Comparison of ENCODE assay signal across 28 cellular contexts in the genomic region with DNA sequence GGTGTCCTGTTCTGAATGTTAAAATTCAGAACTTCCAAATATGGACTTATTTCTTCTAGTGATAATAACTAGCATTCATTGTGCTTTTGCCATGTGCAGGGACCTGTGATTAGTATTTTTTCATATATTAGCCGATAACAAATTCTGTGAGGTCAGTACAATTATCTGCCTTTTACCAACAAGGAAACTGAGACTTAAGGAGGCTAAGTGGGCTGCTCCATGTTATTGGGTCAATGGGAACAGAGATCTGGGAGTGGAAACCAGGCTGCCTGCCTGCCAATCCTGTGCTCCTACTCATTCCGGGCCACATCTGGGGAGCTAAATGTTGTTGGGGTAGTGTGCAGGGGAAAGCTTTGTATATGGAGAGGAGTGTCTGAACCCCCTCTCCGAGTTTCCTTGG. TPM values are rescaled to one million over a fixed set of nuclear protein-coding genes. Genes with fewer than 3 reads are reported as not detected.
"Had no signal": no experiment of that assay in that cellular context is flagged by ENCODE, and none has a peak within 500 bp of the region (broad histone marks: within the 10 kb centered on the region; RNA-seq: fewer than 3 reads in every experiment).

No MANE protein-coding gene starts in this region.

- H3K9me3 Mint-ChIP-seq: natural killer cell treated with Interleukin-12 subunit alpha and Interleukin-12 subunit beta and Interleukin-15 and Interleukin-18, amount 100 ng/mL, for 72 hours; stimulated activated memory B cell treated with anti-CD40 and anti-IgM and Interleukin-4, amounts not matched to agents 10 μg/mL and 1 μg/mL and 100 μg/mL, for 72 hours had no signal

- H3K36me3 Mint-ChIP-seq: natural killer cell treated with Interleukin-12 subunit alpha and Interleukin-12 subunit beta and Interleukin-15 and Interleukin-18, amount 100 ng/mL, for 72 hours had no signal

- ATAC-seq: heart left ventricle; mucosa of descending colon; naive thymus-derived CD4-positive, alpha-beta T cell; natural killer cell treated with Interleukin-12 subunit alpha and Interleukin-12 subunit beta and Interleukin-15 and Interleukin-18, amount 100 ng/mL, for 72 hours; pancreas; right cardiac atrium; stimulated activated memory B cell treated with anti-CD40 and anti-IgM and Interleukin-4, amounts not matched to agents 10 μg/mL and 1 μg/mL and 100 μg/mL, for 72 hours; upper lobe of right lung had no signal

- H3K27me3 Mint-ChIP-seq: naive thymus-derived CD4-positive, alpha-beta T cell; natural killer cell treated with Interleukin-12 subunit alpha and Interleukin-12 subunit beta and Interleukin-15 and Interleukin-18, amount 100 ng/mL, for 72 hours; stimulated activated memory B cell treated with anti-CD40 and anti-IgM and Interleukin-4, amounts not matched to agents 10 μg/mL and 1 μg/mL and 100 μg/mL, for 72 hours had no signal

- H3K27ac Mint-ChIP-seq: natural killer cell treated with Interleukin-12 subunit alpha and Interleukin-12 subunit beta and Interleukin-15 and Interleukin-18, amount 100 ng/mL, for 72 hours; stimulated activated memory B cell treated with anti-CD40 and anti-IgM and Interleukin-4, amounts not matched to agents 10 μg/mL and 1 μg/mL and 100 μg/mL, for 72 hours had no signal

- H3K4me3 Mint-ChIP-seq: natural killer cell treated with Interleukin-12 subunit alpha and Interleukin-12 subunit beta and Interleukin-15 and Interleukin-18, amount 100 ng/mL, for 72 hours; stimulated activated memory B cell treated with anti-CD40 and anti-IgM and Interleukin-4, amounts not matched to agents 10 μg/mL and 1 μg/mL and 100 μg/mL, for 72 hours had no signal

- DNase-seq: islet precursor cell; left ventricle myocardium inferior; mesendoderm; midbrain; mucosa of descending colon; naive thymus-derived CD4-positive, alpha-beta T cell; nucleus accumbens; pancreas; retina; right cardiac atrium; small intestine; stimulated activated CD4-positive, alpha-beta T cell treated with anti-CD3 and anti-CD28 coated beads, Interleukin-4, amount 100 ng/mL, for 24 hours; stimulated activated naive CD4-positive, alpha-beta T cell treated with Interleukin-2 at 50 U/mL for 16 hours; tibial artery; trophoblast cell had no signal

RNA-seq across cellular contexts. Expression of a gene that starts 13.1 kb away (rescaled TPM):
- total RNA-seq: heart left ventricle; kidney epithelial cell; left ventricle myocardium inferior; lower leg skin; mucosa of descending colon; natural killer cell treated with Interleukin-12 subunit alpha and Interleukin-12 subunit beta and Interleukin-15 and Interleukin-18, amount 100 ng/mL, for 72 hours; osteoblast; right cardiac atrium; sigmoid colon; subcutaneous adipose tissue; suprapubic skin; thoracic aorta; upper lobe of right lung had no signal

RNA-seq across cellular contexts. Expression of a gene that starts 18.4 kb away (rescaled TPM):
- total RNA-seq: kidney epithelial cell, lower leg skin, myocyte, osteoblast, prostate gland, sigmoid colon, subcutaneous adipose tissue, suprapubic skin, thoracic aorta had no signal
